Comparison of ENCODE assay signal across 1 cellular context in the genomic region with DNA sequence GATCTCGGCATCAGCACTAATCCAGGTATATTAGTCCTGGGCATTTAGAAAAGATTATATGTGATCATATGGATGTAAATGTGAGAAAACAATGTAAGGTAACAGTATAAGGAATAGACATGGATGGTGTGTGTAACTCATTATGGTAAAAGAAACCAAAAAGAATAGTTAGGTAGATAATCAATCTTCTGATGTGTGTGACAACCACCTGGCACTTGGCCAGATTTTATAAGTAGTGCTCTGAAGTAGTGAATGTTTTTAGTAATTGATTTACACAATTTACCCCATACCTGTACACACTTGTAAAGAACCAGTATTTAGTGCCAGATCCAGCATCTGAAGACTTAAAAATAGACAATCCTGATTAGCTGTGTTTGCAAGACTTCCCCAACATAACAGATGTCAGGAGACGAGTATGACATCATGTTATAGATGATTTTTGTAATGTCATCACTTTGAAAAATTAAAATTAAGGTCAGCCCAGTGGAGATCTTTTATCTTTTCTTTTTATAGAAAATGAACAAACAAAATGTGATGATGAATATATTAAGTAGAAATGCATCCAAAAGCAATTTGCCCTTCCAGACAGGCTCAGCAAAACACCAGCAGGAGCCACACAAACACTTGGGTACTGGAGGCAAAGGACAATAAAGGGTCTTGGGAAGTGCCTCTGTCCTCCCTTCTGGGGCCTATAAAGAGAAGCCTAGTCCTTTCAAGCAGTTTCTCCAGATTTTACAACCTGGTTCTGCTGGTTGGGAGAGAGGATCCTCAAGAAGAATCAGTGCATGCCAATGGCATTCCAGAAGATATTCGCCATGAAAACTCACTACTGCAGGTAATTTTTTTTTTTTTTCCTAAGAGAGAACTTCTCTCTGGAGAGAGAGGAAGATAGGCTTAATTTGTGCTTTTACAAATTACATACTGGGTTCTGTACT.
TF ChIP-seq lines count a peak whose summit lies in the region.

No MANE protein-coding gene starts in this region.

TF ChIP-seq in K562, 482 proteins besides CTCF, POLR2A, EP300 and RAD21 (continued from another document):
- TF ChIP-seq HNRNPL (IDR thresholded peaks at IDR 0.05; ENCODE audit: low read depth, low read length) (no peak), RBM25 (IDR thresholded peaks at IDR 0.05; ENCODE audit: low read depth, low read length, severe bottlenecking) (no peak), XRCC4 (IDR thresholded peaks at IDR 0.05; ENCODE audit: extremely low read depth, insufficient read depth, insufficient read length) (no peak), ZKSCAN1 (IDR thresholded peaks at IDR 0.05; ENCODE audit: low read depth, low read length) (no peak), NFIC (IDR thresholded peaks at IDR 0.05) (peak; percentile 89), ZNF24 (IDR thresholded peaks at IDR 0.05) (no peak), CEBPB (tag; IDR thresholded peaks at IDR 0.05) (no peak), MAFG (tag; conservative IDR thresholded peaks at IDR 0.05) (no peak)
- TF ChIP-seq, protein P1, sequence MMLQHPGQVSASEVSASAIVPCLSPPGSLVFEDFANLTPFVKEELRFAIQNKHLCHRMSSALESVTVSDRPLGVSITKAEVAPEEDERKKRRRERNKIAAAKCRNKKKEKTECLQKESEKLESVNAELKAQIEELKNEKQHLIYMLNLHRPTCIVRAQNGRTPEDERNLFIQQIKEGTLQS (IDR thresholded peaks at IDR 0.05): peak; percentile 12; the same call in 1 of the 2 replicates
- TF ChIP-seq, protein P1 (CRISPR knock-in tag; conservative IDR thresholded peaks at IDR 0.05): no peak
- TF ChIP-seq, protein P2, sequence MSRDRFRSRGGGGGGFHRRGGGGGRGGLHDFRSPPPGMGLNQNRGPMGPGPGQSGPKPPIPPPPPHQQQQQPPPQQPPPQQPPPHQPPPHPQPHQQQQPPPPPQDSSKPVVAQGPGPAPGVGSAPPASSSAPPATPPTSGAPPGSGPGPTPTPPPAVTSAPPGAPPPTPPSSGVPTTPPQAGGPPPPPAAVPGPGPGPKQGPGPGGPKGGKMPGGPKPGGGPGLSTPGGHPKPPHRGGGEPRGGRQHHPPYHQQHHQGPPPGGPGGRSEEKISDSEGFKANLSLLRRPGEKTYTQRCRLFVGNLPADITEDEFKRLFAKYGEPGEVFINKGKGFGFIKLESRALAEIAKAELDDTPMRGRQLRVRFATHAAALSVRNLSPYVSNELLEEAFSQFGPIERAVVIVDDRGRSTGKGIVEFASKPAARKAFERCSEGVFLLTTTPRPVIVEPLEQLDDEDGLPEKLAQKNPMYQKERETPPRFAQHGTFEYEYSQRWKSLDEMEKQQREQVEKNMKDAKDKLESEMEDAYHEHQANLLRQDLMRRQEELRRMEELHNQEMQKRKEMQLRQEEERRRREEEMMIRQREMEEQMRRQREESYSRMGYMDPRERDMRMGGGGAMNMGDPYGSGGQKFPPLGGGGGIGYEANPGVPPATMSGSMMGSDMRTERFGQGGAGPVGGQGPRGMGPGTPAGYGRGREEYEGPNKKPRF (IDR thresholded peaks at IDR 0.05; ENCODE audit: low read depth, low read length): no peak
- TF ChIP-seq, protein P3, sequence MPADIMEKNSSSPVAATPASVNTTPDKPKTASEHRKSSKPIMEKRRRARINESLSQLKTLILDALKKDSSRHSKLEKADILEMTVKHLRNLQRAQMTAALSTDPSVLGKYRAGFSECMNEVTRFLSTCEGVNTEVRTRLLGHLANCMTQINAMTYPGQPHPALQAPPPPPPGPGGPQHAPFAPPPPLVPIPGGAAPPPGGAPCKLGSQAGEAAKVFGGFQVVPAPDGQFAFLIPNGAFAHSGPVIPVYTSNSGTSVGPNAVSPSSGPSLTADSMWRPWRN (IDR thresholded peaks at IDR 0.05; ENCODE audit: low read depth): no peak
- TF ChIP-seq, protein P4, sequence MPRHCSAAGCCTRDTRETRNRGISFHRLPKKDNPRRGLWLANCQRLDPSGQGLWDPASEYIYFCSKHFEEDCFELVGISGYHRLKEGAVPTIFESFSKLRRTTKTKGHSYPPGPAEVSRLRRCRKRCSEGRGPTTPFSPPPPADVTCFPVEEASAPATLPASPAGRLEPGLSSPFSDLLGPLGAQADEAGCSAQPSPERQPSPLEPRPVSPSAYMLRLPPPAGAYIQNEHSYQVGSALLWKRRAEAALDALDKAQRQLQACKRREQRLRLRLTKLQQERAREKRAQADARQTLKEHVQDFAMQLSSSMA (CRISPR knock-in tag; IDR thresholded peaks at IDR 0.05): no peak
